ENCODE assay signal across 8 cellular contexts in the genomic region with DNA sequence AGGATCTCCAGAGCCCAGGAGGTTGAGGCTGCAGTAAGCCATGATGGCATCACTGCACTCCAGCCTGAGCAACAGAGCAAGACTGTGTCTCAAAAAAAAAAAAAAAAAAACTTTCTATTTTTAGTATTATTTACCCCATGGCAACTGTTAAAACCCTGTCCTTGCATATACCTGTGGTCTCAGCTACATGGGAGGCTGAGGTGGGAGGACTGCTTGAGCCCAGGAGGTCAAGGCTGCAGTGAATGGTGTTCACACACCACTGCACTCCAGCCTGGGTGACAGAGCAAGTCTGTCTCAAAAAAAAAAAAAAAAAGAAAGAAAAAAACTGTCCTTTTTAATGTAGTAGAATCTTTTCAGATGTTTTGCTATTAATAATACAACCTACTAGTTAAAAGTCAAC. TPM values are rescaled to one million over a fixed set of nuclear protein-coding genes. Genes with fewer than 3 reads are reported as not detected.
DNase-seq lines count a peak whose midpoint lies in the region; ATAC-seq and TF ChIP-seq lines count a peak whose summit lies in the region.
"Not testable (repeated sequence)": the region's sequence is repeated elsewhere in the genome, so short reads cannot be mapped to it uniquely, and the experiment has no call there.

No MANE protein-coding gene starts in this region.

- H2AFZ ChIP-seq in SK-N-SH (ENCODE audit: low read depth): not testable (repeated sequence)

- H3K4me1 ChIP-seq in BLaER1 treated with 17β-estradiol and CSF1 and Interleukin-3, amounts not matched to agents 10 nM and 100 nM: peaks cover 37 to 64% (median 44%) of the 10 kb centered on the region in 10 experiments
- peaks cover 8 to 11% of the 10 kb centered on the region in 2 experiments; a peak in 3 of 4 replicates for H3K4me1 ChIP-seq in SK-N-SH (ENCODE audit: control insufficient read depth in 1 of 2, insufficient read depth in 2 of 2, low read depth in 1 of 2, low read length in 1 of 2)
- peaks cover 3 to 64% (median 43%) of the 10 kb centered on the region in 9 donors for H3K4me1 ChIP-seq in heart right ventricle

- not testable (repeated sequence) for TF ChIP-seq RAD21 in SK-N-SH (IDR thresholded peaks at IDR 0.05; ENCODE audit: low read length)

- not testable (repeated sequence) for TF ChIP-seq EP300 in SK-N-SH (IDR thresholded peaks at IDR 0.05; ENCODE audit: borderline replicate concordance in 1 of 2, low read depth in 1 of 2, low read length in 1 of 2)

- H3K4me1 Mint-ChIP-seq in activated naive CD4-positive, alpha-beta T cell treated with anti-CD3 and anti-CD28 coated beads, Interleukin-2, amount 10 ng/mL, durations not matched to agents 7 days and 5 days: peaks cover 53% of the 10 kb centered on the region
- peaks cover 30% of the 10 kb centered on the region for H3K4me1 Mint-ChIP-seq in osteocyte (ENCODE audit: unreplicated experiment)

- H3K4me3 ChIP-seq in BLaER1 treated with 17β-estradiol and CSF1 and Interleukin-3, amounts not matched to agents 10 nM and 100 nM: peak overlapping the region; percentile 93 to 99 (median 96); a peak in 18 of 20 replicates
- not testable (repeated sequence) for H3K4me3 ChIP-seq in SK-N-SH (ENCODE audit: low read depth in 2 of 2, low read length in 1 of 2)
- H3K4me3 ChIP-seq in heart right ventricle: peak overlapping the region in 1 of 10 donors; percentile 95

- peak overlapping the region; percentile 77 to 93 (median 87) for H3K4me2 ChIP-seq in BLaER1 treated with 17β-estradiol and CSF1 and Interleukin-3, amounts not matched to agents 10 nM and 100 nM
- H3K4me2 ChIP-seq in SK-N-SH: peak overlapping the region; percentile 59

- peaks cover 22% of the 10 kb centered on the region for H3K36me3 Mint-ChIP-seq in activated naive CD4-positive, alpha-beta T cell treated with anti-CD3 and anti-CD28 coated beads, Interleukin-2, amount 10 ng/mL, durations not matched to agents 7 days and 5 days
- not testable (repeated sequence) for H3K36me3 Mint-ChIP-seq in osteocyte (ENCODE audit: unreplicated experiment)

- peak overlapping the region in 8 of 11 experiments; percentile 31 to 100 (median 97); a peak in 15 of 22 replicates for H3K27ac ChIP-seq in BLaER1 treated with 17β-estradiol and CSF1 and Interleukin-3, amounts not matched to agents 10 nM and 100 nM
- H3K27ac ChIP-seq in SK-N-SH (ENCODE audit: low read depth in 2 of 2, low read length in 1 of 2): peak overlapping the region in 1 of 2 experiments; percentile 11; a peak in 1 of 4 replicates
- H3K27ac ChIP-seq in heart right ventricle: peak overlapping the region in 7 of 10 donors; percentile 14 to 98 (median 97)

- ATAC-seq in GM18861 (IDR thresholded peaks at IDR 0.05; ENCODE audit: unreplicated experiment) (peak; percentile 4), GM21576 (IDR thresholded peaks at IDR 0.05; ENCODE audit: unreplicated experiment) (peak; percentile 4), HG03469 (IDR thresholded peaks at IDR 0.05; ENCODE audit: unreplicated experiment) (peak; percentile 3)
- not testable (repeated sequence) for ATAC-seq in heart right ventricle

- POLR2A ChIA-PET in SK-N-SH (lab: Yijun Ruan, JAX): not testable (repeated sequence)

- intact Hi-C loops in heart right ventricle (cut with DNase I): loop anchor here in 1 of 10 donors (5.0 kb wide), 1 partner anchor 55 kb away; no protein-coding TSS in a partner anchor

- H3K36me3 ChIP-seq in BLaER1 treated with 17β-estradiol and CSF1 and Interleukin-3, amounts not matched to agents 10 nM and 100 nM: peaks cover 8 to 38% (median 20%) of the 10 kb centered on the region in 11 experiments; a peak in 19 of 22 replicates
- H3K36me3 ChIP-seq in SK-N-SH (replicated peaks in 1 of 2; ENCODE audit: control insufficient read depth in 1 of 2, insufficient read depth in 2 of 2, low read length in 1 of 2); heart right ventricle: not testable (repeated sequence)

- not testable (repeated sequence) for H3K27ac Mint-ChIP-seq in activated naive CD4-positive, alpha-beta T cell treated with anti-CD3 and anti-CD28 coated beads, Interleukin-2, amount 10 ng/mL, durations not matched to agents 7 days and 5 days
- H3K27ac Mint-ChIP-seq in osteocyte (ENCODE audit: unreplicated experiment): peak overlapping the region; percentile 93

- peaks cover 44 to 73% (median 70%) of the 10 kb centered on the region in 11 experiments for H4K20me1 ChIP-seq in BLaER1 treated with 17β-estradiol and CSF1 and Interleukin-3, amounts not matched to agents 10 nM and 100 nM
- peaks cover 64% of the 10 kb centered on the region for H4K20me1 ChIP-seq in SK-N-SH (ENCODE audit: insufficient read depth)

- not testable (repeated sequence) for H3K9me3 Mint-ChIP-seq in activated naive CD4-positive, alpha-beta T cell treated with anti-CD3 and anti-CD28 coated beads, Interleukin-2, amount 10 ng/mL, durations not matched to agents 7 days and 5 days; osteocyte (ENCODE audit: unreplicated experiment)

- not testable (repeated sequence) for H3K27me3 ChIP-seq in BLaER1 treated with 17β-estradiol and CSF1 and Interleukin-3, amounts not matched to agents 10 nM and 100 nM; SK-N-SH (ENCODE audit: insufficient read depth); heart right ventricle

- DNase-seq in SK-N-SH; activated naive CD4-positive, alpha-beta T cell treated with anti-CD3 and anti-CD28 coated beads, Interleukin-2, amount 10 ng/mL, durations not matched to agents 7 days and 5 days; heart right ventricle; osteocyte (ENCODE audit: extremely low spot score, unreplicated experiment): not testable (repeated sequence)

- not testable (repeated sequence) for H3K9me2 ChIP-seq in SK-N-SH

- H3K9me3 ChIP-seq in BLaER1 treated with 17β-estradiol and CSF1 and Interleukin-3, amounts not matched to agents 10 nM and 100 nM (replicated peaks in 1 of 11): peaks cover 0 to 16% (median 11%) of the 10 kb centered on the region in 11 experiments; a peak in 14 of 22 replicates
- H3K9me3 ChIP-seq in SK-N-SH, heart right ventricle: not testable (repeated sequence)

- CTCF ChIA-PET in SK-N-SH (lab: Yijun Ruan, JAX): interaction anchor here (1.4 kb wide), 1 partner anchor 24 kb away, joined by 4 read pairs; no protein-coding TSS in a partner anchor
- CTCF ChIA-PET in activated naive CD4-positive, alpha-beta T cell treated with anti-CD3 and anti-CD28 coated beads, Interleukin-2, amount 10 ng/mL, durations not matched to agents 7 days and 5 days (lab: Charles Lee): interaction anchor here (1.2 kb wide), 1 partner anchor 24 kb away, joined by 3 read pairs; no protein-coding TSS in a partner anchor

- H3K4me3 Mint-ChIP-seq in activated naive CD4-positive, alpha-beta T cell treated with anti-CD3 and anti-CD28 coated beads, Interleukin-2, amount 10 ng/mL, durations not matched to agents 7 days and 5 days: peak overlapping the region; percentile 98
- H3K4me3 Mint-ChIP-seq in osteocyte (ENCODE audit: unreplicated experiment): not testable (repeated sequence)

- not testable (repeated sequence) for H3F3A ChIP-seq in SK-N-SH (replicated peaks; ENCODE audit: insufficient read depth)

- H3K27me3 Mint-ChIP-seq in activated naive CD4-positive, alpha-beta T cell treated with anti-CD3 and anti-CD28 coated beads, Interleukin-2, amount 10 ng/mL, durations not matched to agents 7 days and 5 days; osteocyte (ENCODE audit: unreplicated experiment): not testable (repeated sequence)

- H3K79me2 ChIP-seq in SK-N-SH (ENCODE audit: insufficient read depth): peaks cover 74% of the 10 kb centered on the region

- H3K9ac ChIP-seq in BLaER1 treated with 17β-estradiol and CSF1 and Interleukin-3, amounts not matched to agents 10 nM and 100 nM: peak overlapping the region; percentile 95 to 100 (median 98); a peak in 19 of 22 replicates
- not testable (repeated sequence) for H3K9ac ChIP-seq in SK-N-SH

- TF ChIP-seq CTCF in SK-N-SH (IDR thresholded peaks at IDR 0.05); heart right ventricle (IDR thresholded peaks at IDR 0.05); osteocyte (IDR thresholded peaks at IDR 0.05): not testable (repeated sequence)

RNA-seq across cellular contexts. Expression of a gene that starts 3.2 kb away (rescaled TPM):
- 36.7 and 47.5 TPM in 2 replicates for polyA plus RNA-seq in SK-N-SH (2012; rRNA removed)
- 36.1 and 39.5 TPM in 2 replicates for polyA plus RNA-seq in SK-N-SH (2012; cell fraction: cytosol; rRNA removed)
- 15.6 and 38.2 TPM in 2 replicates for polyA plus RNA-seq in SK-N-SH (2012; cell fraction: nucleus; rRNA removed)
- total RNA-seq in heart right ventricle: 10 to 100 TPM; 24.2 to 39.3 (median 28.9) TPM
- 10 to 100 TPM; 14.6 to 16.8 TPM for polyA plus RNA-seq in heart right ventricle
- 62.2 and 64.1 TPM in 2 replicates for total RNA-seq in osteocyte
